In genomic region chr2:191515536-191515935, GRCh38 we compare ENCODE assay signal across 22 cellular contexts.
DNase-seq lines count a peak whose midpoint lies in the region; ATAC-seq, FAIRE-seq and TF ChIP-seq lines count a peak whose summit lies in the region.
"Had no signal": no experiment of that assay in that cellular context is flagged by ENCODE, and none has a peak within 500 bp of the region (broad histone marks: within the 10 kb centered on the region; RNA-seq: fewer than 3 reads in every experiment).

No MANE protein-coding gene starts in this region.

- H3K9ac ChIP-seq in mammary epithelial cell (ENCODE audit: insufficient read depth, low read length) (no peak overlapping the region), astrocyte (ENCODE audit: low read length) (no peak overlapping the region)

- H3K79me2 ChIP-seq in mammary epithelial cell (ENCODE audit: insufficient read depth, low read length) (no peaks in the 10 kb centered on the region), astrocyte (ENCODE audit: insufficient read depth, low read length) (no peaks in the 10 kb centered on the region)

- FAIRE-seq in astrocyte (lab: Jason Lieb, UNC) = no peak
- FAIRE-seq: GM12891, RCC 7860 had no signal

- TF ChIP-seq CTCF in mammary epithelial cell (conservative IDR thresholded peaks at IDR 0.05 in 1 of 2, IDR thresholded peaks at IDR 0.05 in 1 of 2; ENCODE audit: extremely low read depth in 1 of 2, insufficient read depth in 1 of 2, low read depth in 1 of 2, low read length in 2 of 2) = no peak
- no peak for TF ChIP-seq CTCF in breast epithelium (IDR thresholded peaks at IDR 0.05)
- TF ChIP-seq CTCF in astrocyte (IDR thresholded peaks at IDR 0.05; ENCODE audit: insufficient read depth, low read depth, low read length) = no peak
- no peak for TF ChIP-seq CTCF in transverse colon (IDR thresholded peaks at IDR 0.05)

- H3K27me3 ChIP-seq in mammary epithelial cell (ENCODE audit: insufficient read depth, low read length) (no peaks in the 10 kb centered on the region), breast epithelium (no peaks in the 10 kb centered on the region), astrocyte (ENCODE audit: insufficient read depth, low read length) (no peaks in the 10 kb centered on the region), right cardiac atrium (ENCODE audit: control insufficient read depth, insufficient read depth) (no peaks in the 10 kb centered on the region), aorta (ENCODE audit: control insufficient read depth in 1 of 2, insufficient read depth in 2 of 2, low read length in 1 of 2) (peaks cover 0 to 4% of the 10 kb centered on the region in 2 donors), transverse colon (no peaks in the 10 kb centered on the region)
- H3K27me3 ChIP-seq: BE2C had no signal

- DNase-seq in mammary epithelial cell (no peak), breast epithelium (ENCODE audit: low spot score in 2 of 2) (no peak), astrocyte (ENCODE audit: low read depth) (peak; percentile 14), right cardiac atrium (no peak), aorta (no peak), transverse colon (no peak), midbrain (lab: John Stamatoyannopoulos, UW) (no peak)
- DNase-seq: BE2C; CD4-positive, CD25-positive, alpha-beta regulatory T cell; DMS79 treated with DMSO at 0.1 percent for 48 hours; GOT3; NCI-H1105 treated with DMSO at 0.1 percent for 48 hours; NCI-H1694; NCI-H2081 treated with DMSO at 0.1 percent for 48 hours; NCI-H2171 treated with DMSO at 0.1 percent for 48 hours; NCI-H446 treated with DMSO at 0.1 percent for 48 hours; NCI-H526 treated with DMSO at 0.1 percent for 48 hours; OCI-M1 had no signal

- CTCF ChIA-PET in mammary epithelial cell (lab: Charles Lee; ENCODE audit: low non-redundant PET) = interaction anchor here (0.7 kb wide), 1 partner anchor 10 kb away, joined by 5 read pairs; no protein-coding TSS in a partner anchor

- H3K27ac ChIP-seq in mammary epithelial cell (ENCODE audit: insufficient read depth, low read depth, low read length) (no peak overlapping the region), breast epithelium (no peak overlapping the region), astrocyte (ENCODE audit: low read depth, low read length) (no peak overlapping the region), right cardiac atrium (ENCODE audit: low read length) (no peak overlapping the region), aorta (ENCODE audit: low read depth in 1 of 2, low read length in 2 of 2) (no peak overlapping the region), transverse colon (no peak overlapping the region)

- H3K9me3 ChIP-seq in mammary epithelial cell (replicated peaks; ENCODE audit: insufficient read depth, low read length) (no peaks in the 10 kb centered on the region), breast epithelium (no peaks in the 10 kb centered on the region), astrocyte (ENCODE audit: insufficient read depth, low read depth, low read length) (no peaks in the 10 kb centered on the region), right cardiac atrium (ENCODE audit: control insufficient read depth, low read length) (no peaks in the 10 kb centered on the region), aorta (ENCODE audit: control insufficient read depth, low read length) (no peaks in the 10 kb centered on the region), transverse colon (no peaks in the 10 kb centered on the region)
- H3K9me3 ChIP-seq: BE2C had no signal

- in situ Hi-C loops in mammary epithelial cell (cut with MboI; ENCODE audit: low sequenced_read_pairs in 2 of 2) = loop anchor here in 1 of 2 donors (25.0 kb wide), 2 partner anchors 353 to 453 kb away; partner anchors contain the start of gene STAT4
- in situ Hi-C loops in transverse colon (cut with MboI; ENCODE audit: low pct_ligation_motif_present in 1 of 4, low pct_unique_long_range_greater_than_20kb in 1 of 4, low sequenced_read_pairs in 3 of 4) = loop anchor here in 1 of 4 donors (25.0 kb wide), 2 partner anchors 353 to 453 kb away; partner anchors contain the start of gene STAT4

- WGBS in mammary epithelial cell (ENCODE audit: low coverage, missing lambda C conversion rate) = 39% methylated on average over 3 of the region's 3 CpGs
- WGBS in right cardiac atrium = 66% methylated on average over 3 of the region's 3 CpGs
- WGBS in aorta, 2 donors = 55 to 65% methylated on average over 3 of the region's 3 CpGs
- WGBS in transverse colon (ENCODE audit: low coverage in 1 of 2), 2 donors = 76 to 100% methylated on average over 1 to 3 of the region's 3 CpGs

- TF ChIP-seq POLR2A in breast epithelium (IDR thresholded peaks at IDR 0.05) = no peak
- TF ChIP-seq POLR2A in transverse colon (IDR thresholded peaks at IDR 0.05) = no peak

- dilution Hi-C loops in mammary epithelial cell (cut with HindIII; ENCODE audit: low sequenced_read_pairs) = loop anchor here (25.0 kb wide), 1 partner anchor 253 kb away; no protein-coding TSS in a partner anchor

- no peaks in the 10 kb centered on the region for H3K36me3 Mint-ChIP-seq in astrocyte (ENCODE audit: low read depth, unreplicated experiment)
- H3K36me3 Mint-ChIP-seq: CD4-positive, CD25-positive, alpha-beta regulatory T cell; IgD-negative memory B cell had no signal

- H2AFZ ChIP-seq in mammary epithelial cell (ENCODE audit: low read depth, low read length) (peak overlapping the region; percentile 33), astrocyte (ENCODE audit: low read depth, low read length) (no peak overlapping the region)

- TF ChIP-seq EP300 in transverse colon (IDR thresholded peaks at IDR 0.05; ENCODE audit: low read depth) = no peak

- intact Hi-C loops in mammary epithelial cell (cut with micrococcal nuclease) (loop anchor here (10.0 kb wide), 1 partner anchor 731 kb away; no protein-coding TSS in a partner anchor), breast epithelium (cut with DNase I; ENCODE audit: low total_unique reads) (loop anchor here (10.0 kb wide), 1 partner anchor 341 kb away; no protein-coding TSS in a partner anchor), right cardiac atrium (cut with DNase I) (no loop called here), aorta (cut with DNase I) (loop anchor here in 1 of 2 donors (10.0 kb wide), 1 partner anchor 461 kb away; no protein-coding TSS in a partner anchor), transverse colon (cut with DNase I; ENCODE audit: low total_unique reads) (loop anchor here (10.0 kb wide), 1 partner anchor 351 kb away; no protein-coding TSS in a partner anchor)

- BruUV-seq in mammary epithelial cell (replicated peaks; lab: Mats Ljungman, UMichigan) = no TSS peak

- no peak overlapping the region for H3K27ac Mint-ChIP-seq in astrocyte (ENCODE audit: unreplicated experiment)
- H3K27ac Mint-ChIP-seq: CD4-positive, CD25-positive, alpha-beta regulatory T cell; IgD-negative memory B cell had no signal

- peaks cover 3% of the 10 kb centered on the region for H3K4me1 Mint-ChIP-seq in astrocyte (ENCODE audit: low read depth, unreplicated experiment)
- H3K4me1 Mint-ChIP-seq: CD4-positive, CD25-positive, alpha-beta regulatory T cell; IgD-negative memory B cell had no signal

- H3K4me2 ChIP-seq in mammary epithelial cell (ENCODE audit: insufficient read depth, low read depth, low read length) (no peak overlapping the region), astrocyte (ENCODE audit: low read length) (no peak overlapping the region)

- H3K9me3 Mint-ChIP-seq in astrocyte (ENCODE audit: unreplicated experiment) = no peaks in the 10 kb centered on the region
- H3K9me3 Mint-ChIP-seq: CD4-positive, CD25-positive, alpha-beta regulatory T cell had no signal

- H3K36me3 ChIP-seq in mammary epithelial cell (ENCODE audit: insufficient read depth, low read length) (no peaks in the 10 kb centered on the region), breast epithelium (no peaks in the 10 kb centered on the region), astrocyte (ENCODE audit: insufficient read depth, low read length) (no peaks in the 10 kb centered on the region), aorta (ENCODE audit: control insufficient read depth in 1 of 2, insufficient read depth in 2 of 2, low read length in 1 of 2) (no peaks in the 10 kb centered on the region), transverse colon (no peaks in the 10 kb centered on the region)
- H3K36me3 ChIP-seq: BE2C had no signal

- H4K20me1 ChIP-seq in mammary epithelial cell (ENCODE audit: insufficient read depth, low read length) (no peaks in the 10 kb centered on the region), astrocyte (ENCODE audit: insufficient read depth, low read length) (no peaks in the 10 kb centered on the region)

- no peaks in the 10 kb centered on the region for H3K27me3 Mint-ChIP-seq in astrocyte (ENCODE audit: low read depth, unreplicated experiment)

- H3K4me1 ChIP-seq in mammary epithelial cell (ENCODE audit: insufficient read depth, low read length) (no peaks in the 10 kb centered on the region), breast epithelium (no peaks in the 10 kb centered on the region), astrocyte (ENCODE audit: insufficient read depth, low read length) (no peaks in the 10 kb centered on the region), right cardiac atrium (ENCODE audit: control insufficient read depth, insufficient read depth, low read length) (no peaks in the 10 kb centered on the region), aorta (ENCODE audit: control insufficient read depth in 1 of 2, insufficient read depth in 2 of 2, low read length in 2 of 2) (no peaks in the 10 kb centered on the region), transverse colon (no peaks in the 10 kb centered on the region)
- H3K4me1 ChIP-seq: BE2C had no signal

- H3K4me3 Mint-ChIP-seq in astrocyte (ENCODE audit: unreplicated experiment) = no peak overlapping the region
- H3K4me3 Mint-ChIP-seq: CD4-positive, CD25-positive, alpha-beta regulatory T cell; IgD-negative memory B cell had no signal

- peak; percentile 32 to 73 for ATAC-seq in right cardiac atrium
- ATAC-seq in aorta (ENCODE audit: low FRiP score) = peak; percentile 57
- no peak for ATAC-seq in HG02981 (IDR thresholded peaks at IDR 0.05; ENCODE audit: unreplicated experiment)

- H3K4me3 ChIP-seq in mammary epithelial cell (replicated peaks in 1 of 3; ENCODE audit: insufficient read depth in 1 of 3, low read depth in 2 of 3, low read length in 3 of 3) (no peak overlapping the region), breast epithelium (no peak overlapping the region), astrocyte (ENCODE audit: insufficient read depth, low read depth, low read length) (no peak overlapping the region), right cardiac atrium (ENCODE audit: low read length) (no peak overlapping the region), aorta (ENCODE audit: low read length in 2 of 2) (no peak overlapping the region), transverse colon (no peak overlapping the region)

Comparison
In these comparisons a context has a peak if more than half of its experiments do, and no peak if none do; other contexts are left out.
1. intact Hi-C loops: an anchor here in mammary epithelial cell (10.0 kb wide), breast epithelium (10.0 kb wide) and transverse colon (10.0 kb wide); none called in right cardiac atrium.